20 cellular contexts compared by ENCODE assay signal in the genomic region with DNA sequence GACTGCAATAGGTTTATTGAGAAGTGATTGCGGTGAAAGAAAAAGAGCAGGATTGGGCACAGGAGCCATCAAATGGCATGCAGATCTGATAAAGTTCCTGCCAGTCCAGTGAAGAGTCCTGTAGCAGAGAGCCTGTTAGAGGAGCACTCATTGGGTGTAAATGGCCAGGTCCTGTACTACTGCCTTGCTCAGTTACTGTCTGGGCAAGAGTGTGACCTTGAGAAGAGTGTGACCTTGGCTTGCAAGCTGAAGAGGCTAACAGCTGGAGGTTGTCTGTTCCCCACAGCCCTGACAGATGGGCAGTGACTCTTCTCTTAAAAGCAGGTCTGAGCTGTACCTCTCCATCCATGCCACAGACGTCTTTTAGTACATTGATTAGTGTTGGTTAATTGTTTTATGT.
A peak's percentile ranks its signal among the peaks of the same experiment; 100 is the strongest.
DNase-seq lines count a peak whose midpoint lies in the region; ATAC-seq, FAIRE-seq and TF ChIP-seq lines count a peak whose summit lies in the region.
"Had no signal": no experiment of that assay in that cellular context is flagged by ENCODE, and none has a peak within 500 bp of the region (broad histone marks: within the 10 kb centered on the region; RNA-seq: fewer than 3 reads in every experiment).

No MANE protein-coding gene starts in this region.

- ATAC-seq in HepG2 (no peak), right lobe of liver (no peak)
- ATAC-seq in activated CD8-positive, alpha-beta memory T cell treated with anti-CD3 and anti-CD28 coated beads, Interleukin-2, amount 10 ng/mL, durations not matched to agents 7 days and 5 days: no peak
- ATAC-seq: T-cell had no signal

- no peaks in the 10 kb centered on the region for H3K9me3 ChIP-seq in HepG2 (ENCODE audit: low read length)
- H3K9me3 ChIP-seq in right lobe of liver: no peaks in the 10 kb centered on the region
- H3K9me3 ChIP-seq in uterus: no peaks in the 10 kb centered on the region

- H3K27ac ChIP-seq in HepG2 (ENCODE audit: extremely low read length, insufficient read depth, low read length) (peak overlapping the region; percentile 23), right lobe of liver (no peak overlapping the region), uterus (peak overlapping the region; percentile 66 to 88)
- H3K27ac ChIP-seq: C4-2B, SK-N-MC had no signal

- TF ChIP-seq EP300 in HepG2 (IDR thresholded peaks at IDR 0.05; ENCODE audit: low read depth in 2 of 2, low read length in 2 of 2) (no peak), HepG2 (CRISPR knock-in tag; IDR thresholded peaks at IDR 0.05; ENCODE audit: borderline replicate concordance) (no peak)

- H3K4me2 ChIP-seq in HepG2 (ENCODE audit: low read depth, low read length): peak overlapping the region; percentile 13; the same call in 1 of the 2 replicates

- CTCF ChIA-PET in HepG2 (lab: Yijun Ruan, JAX; ENCODE audit: low intra/inter-chr PET ratio, low total read pairs): no interaction called here
- CTCF ChIA-PET in activated CD8-positive, alpha-beta memory T cell treated with anti-CD3 and anti-CD28 coated beads, Interleukin-2, amount 10 ng/mL, durations not matched to agents 7 days and 5 days (lab: Charles Lee): no interaction called here

- FAIRE-seq in HepG2 (lab: Jason Lieb, UNC): no peak

- in situ Hi-C loops in HepG2 (cut with HindIII; ENCODE audit: extremely low pct_ligation_motif_present, low pct_unique_long_range_greater_than_20kb): loop anchor here (10.0 kb wide), 1 partner anchor 144 kb away; no protein-coding TSS in a partner anchor

- DNase-seq in HepG2 (ENCODE audit: low spot score) (no peak), right lobe of liver (no peak), NCI-H82 (lab: John Stamatoyannopoulos, UW) (peak; percentile 88), left kidney (ENCODE audit: low read depth, low spot score) (peak; percentile 44), uterus (no peak), 8988T (no peak)
- no peak for DNase-seq in activated naive CD4-positive, alpha-beta T cell treated with Interleukin-2 at 50 U/mL for 16 hours
- no peak for DNase-seq in activated CD8-positive, alpha-beta memory T cell treated with anti-CD3 and anti-CD28 coated beads, Interleukin-2, amount 10 ng/mL, durations not matched to agents 7 days and 5 days
- DNase-seq: ACHN; AML-193; GDM1; H9; NCI-H1417 treated with DMSO at 0.1 percent for 48 hours; NCI-H187 treated with DMSO at 0.1 percent for 48 hours; NCI-H69; NK-92 treated with Interleukin-12 subunit alpha and Interleukin-12 subunit beta, amount 100 ng/mL, for 24 hours; SHP77; T-cell had no signal

- peaks cover 71% of the 10 kb centered on the region for H3K4me1 Mint-ChIP-seq in activated CD8-positive, alpha-beta memory T cell treated with anti-CD3 and anti-CD28 coated beads, Interleukin-2, amount 10 ng/mL, durations not matched to agents 7 days and 5 days

- H3K27ac Mint-ChIP-seq in activated CD8-positive, alpha-beta memory T cell treated with anti-CD3 and anti-CD28 coated beads, Interleukin-2, amount 10 ng/mL, durations not matched to agents 7 days and 5 days: no peak overlapping the region
- H3K27ac Mint-ChIP-seq: H9, T-cell had no signal

- intact Hi-C loops in HepG2 (cut with micrococcal nuclease; ENCODE audit: unreplicated experiment): no loop called here
- intact Hi-C loops in right lobe of liver (cut with DNase I): no loop called here
- intact Hi-C loops in uterus (cut with DNase I; ENCODE audit: low total_unique reads): no loop called here

- BruUV-seq in HepG2 (replicated peaks; lab: Mats Ljungman, UMichigan): no TSS peak

- peaks cover 94% of the 10 kb centered on the region for H3K4me1 ChIP-seq in HepG2 (ENCODE audit: insufficient read depth, low read length)
- no peaks in the 10 kb centered on the region for H3K4me1 ChIP-seq in right lobe of liver
- peaks cover 12 to 36% of the 10 kb centered on the region in 2 donors for H3K4me1 ChIP-seq in uterus

- peaks cover 4% of the 10 kb centered on the region for H3K79me2 ChIP-seq in HepG2 (ENCODE audit: insufficient read depth, low read length)

- POLR2A ChIA-PET in HepG2 (lab: Yijun Ruan, JAX): interaction anchor here (1.6 kb wide), 1 partner anchor 29 kb away, joined by 4 read pairs; no protein-coding TSS in a partner anchor

- H3K9ac ChIP-seq in HepG2 (ENCODE audit: insufficient read depth, low read depth, low read length): no peak overlapping the region

- H3K4me3 ChIP-seq in HepG2 (replicated peaks in 1 of 3; ENCODE audit: insufficient read depth in 1 of 3, low read depth in 2 of 3, low read length in 3 of 3): no peak overlapping the region
- no peak overlapping the region for H3K4me3 ChIP-seq in right lobe of liver
- H3K4me3 ChIP-seq in uterus: no peak overlapping the region
- H3K4me3 ChIP-seq: SK-N-MC had no signal

- no peak for TF ChIP-seq CTCF in HepG2 (CRISPR knock-in tag; IDR thresholded peaks at IDR 0.05)
- TF ChIP-seq CTCF in right lobe of liver (IDR thresholded peaks at IDR 0.05): no peak
- no peak for TF ChIP-seq CTCF in uterus (IDR thresholded peaks at IDR 0.05)

- 100% methylated on average over 2 of the region's 2 CpGs for WGBS in HepG2 (ENCODE audit: low lambda C conversion rate)
- WGBS in right lobe of liver (ENCODE audit: insufficient coverage, low coverage, low lambda C conversion rate, missing lambda C conversion rate): 87% methylated on average over 2 of the region's 2 CpGs

- no peaks in the 10 kb centered on the region for H3K9me3 Mint-ChIP-seq in activated CD8-positive, alpha-beta memory T cell treated with anti-CD3 and anti-CD28 coated beads, Interleukin-2, amount 10 ng/mL, durations not matched to agents 7 days and 5 days (ENCODE audit: low read depth)
- H3K9me3 Mint-ChIP-seq: H9, T-cell had no signal

- no peaks in the 10 kb centered on the region for H4K20me1 ChIP-seq in HepG2 (ENCODE audit: insufficient read depth, low read length)

- H3K27me3 ChIP-seq in HepG2 (ENCODE audit: control insufficient read depth in 1 of 2, insufficient read depth in 2 of 2, low read length in 2 of 2) (no peaks in the 10 kb centered on the region), right lobe of liver (no peaks in the 10 kb centered on the region), uterus (no peaks in the 10 kb centered on the region)

- no peak for TF ChIP-seq RAD21 in HepG2 (CRISPR knock-in tag; IDR thresholded peaks at IDR 0.05)

- peaks cover 41% of the 10 kb centered on the region for H3K36me3 Mint-ChIP-seq in activated CD8-positive, alpha-beta memory T cell treated with anti-CD3 and anti-CD28 coated beads, Interleukin-2, amount 10 ng/mL, durations not matched to agents 7 days and 5 days
- H3K36me3 Mint-ChIP-seq: T-cell had no signal

- H3K36me3 ChIP-seq in HepG2 (replicated peaks in 1 of 2; ENCODE audit: control insufficient read depth in 1 of 2, insufficient read depth in 2 of 2, low read length in 2 of 2) (0 out of 5 replicates have a peak, but pooled peaks cover 0 to 1% of the 10 kb centered on the region in 2 experiments), right lobe of liver (no peaks in the 10 kb centered on the region), uterus (no peaks in the 10 kb centered on the region)

- TF ChIP-seq POLR2A in HepG2 (IDR thresholded peaks at IDR 0.05; ENCODE audit: insufficient read depth in 1 of 2, low read depth in 2 of 2, low read length in 2 of 2) (no peak), right lobe of liver (IDR thresholded peaks at IDR 0.05) (no peak), uterus (IDR thresholded peaks at IDR 0.05) (no peak)

- no peak overlapping the region for H3K4me3 Mint-ChIP-seq in activated CD8-positive, alpha-beta memory T cell treated with anti-CD3 and anti-CD28 coated beads, Interleukin-2, amount 10 ng/mL, durations not matched to agents 7 days and 5 days
- H3K4me3 Mint-ChIP-seq: H9, T-cell had no signal

- H3K27me3 Mint-ChIP-seq in activated CD8-positive, alpha-beta memory T cell treated with anti-CD3 and anti-CD28 coated beads, Interleukin-2, amount 10 ng/mL, durations not matched to agents 7 days and 5 days: no peaks in the 10 kb centered on the region
- H3K27me3 Mint-ChIP-seq: T-cell had no signal

- no peak overlapping the region for H2AFZ ChIP-seq in HepG2 (ENCODE audit: low read length)

TF ChIP-seq in HepG2, 621 proteins besides CTCF, POLR2A, EP300 and RAD21 (continues in another document):
- TF ChIP-seq ZNF75D (CRISPR knock-in tag; IDR thresholded peaks at IDR 0.05; ENCODE audit: borderline replicate concordance) (no peak), SUZ12 (IDR thresholded peaks at IDR 0.05; ENCODE audit: low read depth, low read length) (no peak), ZNF460 (CRISPR knock-in tag; IDR thresholded peaks at IDR 0.05; ENCODE audit: borderline replicate concordance) (no peak), CBX2 (IDR thresholded peaks at IDR 0.05; ENCODE audit: low read depth, low read length) (no peak), CBX2 (CRISPR knock-in tag; IDR thresholded peaks at IDR 0.05; ENCODE audit: low read depth) (no peak), ZNF350 (CRISPR knock-in tag; IDR thresholded peaks at IDR 0.05; ENCODE audit: borderline replicate concordance, low read depth) (no peak), ZNF160 (CRISPR knock-in tag; IDR thresholded peaks at IDR 0.05) (no peak), CHCHD3 (CRISPR knock-in tag; IDR thresholded peaks at IDR 0.05) (no peak), PBX3 (CRISPR knock-in tag; IDR thresholded peaks at IDR 0.05; ENCODE audit: borderline replicate concordance) (no peak), ZBTB7A (CRISPR knock-in tag; IDR thresholded peaks at IDR 0.05) (no peak)

Comparison
In these comparisons a context has a peak if more than half of its experiments do, and no peak if none do; other contexts are left out.
1. H3K27ac ChIP-seq: peak in HepG2 (single experiment) and uterus (2 of 2); none in right lobe of liver (0 of 3).
2. DNase-seq: peak in NCI-H82 (single experiment) and left kidney (single experiment); none in HepG2 (single experiment), right lobe of liver (0 of 3), uterus (0 of 2), 8988T (single experiment), activated naive CD4-positive, alpha-beta T cell treated with Interleukin-2 at 50 U/mL for 16 hours (single experiment) and activated CD8-positive, alpha-beta memory T cell treated with anti-CD3 and anti-CD28 coated beads, Interleukin-2, amount 10 ng/mL, durations not matched to agents 7 days and 5 days (single experiment).